In genomic region chr19:14556662-14557188, GRCh38 we compare ENCODE assay signal across 8 cellular contexts.
DNase-seq lines count a peak whose midpoint lies in the region; ATAC-seq and TF ChIP-seq lines count a peak whose summit lies in the region.

No MANE protein-coding gene starts in this region.

- DNase-seq in AG20443 (ENCODE audit: low spot score) (peak; percentile 96), NCI-H2029 treated with DMSO at 0.1 percent for 48 hours (lab: John Stamatoyannopoulos, UW) (peak; percentile 53), choroid plexus epithelial cell (ENCODE audit: low read depth) (peak; percentile 84), left kidney (ENCODE audit: low read depth, low spot score) (peak; percentile 85)
- DNase-seq in activated CD4-positive, alpha-beta T cell treated with anti-CD3 and anti-CD28 coated beads for 4 hours, result peak; percentile 62 to 69
- DNase-seq in stimulated activated CD4-positive, alpha-beta T cell treated with anti-CD3 and anti-CD28 coated beads, Interleukin-2, amount 100 ng/mL, for 4 hours (ENCODE audit: low read depth), result peak; percentile 51

- peak overlapping the region; percentile 30 for H3K4me3 ChIP-seq in choroid plexus epithelial cell (ENCODE audit: low read depth, low read length)

- ATAC-seq in GM19395 (IDR thresholded peaks at IDR 0.05; ENCODE audit: unreplicated experiment) (peak; percentile 71), HG03097 (IDR thresholded peaks at IDR 0.05; ENCODE audit: low FRiP score, unreplicated experiment) (no peak)

- peak; percentile 97 for TF ChIP-seq CTCF in choroid plexus epithelial cell (conservative IDR thresholded peaks at IDR 0.05; ENCODE audit: low read depth, low read length)
